Comparison of ENCODE assay signal across 12 cellular contexts in genomic region chr20:17758010-17758409, GRCh38. TPM values are rescaled to one million over a fixed set of nuclear protein-coding genes. Genes with fewer than 3 reads are reported as not detected.
"Had no signal": no experiment of that assay in that cellular context is flagged by ENCODE, and none has a peak within 500 bp of the region (broad histone marks: within the 10 kb centered on the region; RNA-seq: fewer than 3 reads in every experiment).

No MANE protein-coding gene starts in this region.

- H3K9ac ChIP-seq: GM23248 had no signal

- ATAC-seq: HCT116, K562 had no signal

- H3K27ac Mint-ChIP-seq: HFFc6 had no signal

- H3K4me3 Mint-ChIP-seq: HFFc6 had no signal

- H2AFZ ChIP-seq: GM23248 had no signal

- H3K4me3 ChIP-seq: GM23248, HAP-1, K562 had no signal

- DNase-seq: GM23248, GOT3, H7, HFFc6, IMR-90, KG1 had no signal

- H3K36me3 ChIP-seq: HAP-1 had no signal

- FAIRE-seq: K562 had no signal

- H3K27ac ChIP-seq: GM23248, HL-60 had no signal

RNA-seq across cellular contexts. Expression of gene BANF2, which starts 58.2 kb away (rescaled TPM):
- total RNA-seq: GM23248, H4, H7, HFFc6, HT1080, IMR-90, K562 had no signal
- polyA plus RNA-seq: GM23248, IMR-90, K562 had no signal
